ENCODE assay signal across 13 cellular contexts in genomic region chr6:21999012-21999528, GRCh38.
A peak's percentile ranks its signal among the peaks of the same experiment; 100 is the strongest.
DNase-seq lines count a peak whose midpoint lies in the region; ATAC-seq and TF ChIP-seq lines count a peak whose summit lies in the region.
"Had no signal": no experiment of that assay in that cellular context is flagged by ENCODE, and none has a peak within 500 bp of the region (broad histone marks: within the 10 kb centered on the region; RNA-seq: fewer than 3 reads in every experiment).

No MANE protein-coding gene starts in this region.

- no peaks in the 10 kb centered on the region for H3K27me3 Mint-ChIP-seq in activated CD4-positive, alpha-beta T cell treated with anti-CD3 and anti-CD28 coated beads, Interleukin-2, amount 10 ng/mL, durations not matched to agents 7 days and 5 days
- H3K27me3 Mint-ChIP-seq: naive thymus-derived CD8-positive, alpha-beta T cell had no signal

- H3K9me3 Mint-ChIP-seq in activated CD4-positive, alpha-beta T cell treated with anti-CD3 and anti-CD28 coated beads, Interleukin-2, amount 10 ng/mL, durations not matched to agents 7 days and 5 days = no peaks in the 10 kb centered on the region
- H3K9me3 Mint-ChIP-seq: activated B cell treated with CpG ODN at 0.5 μM for 24 hours; activated naive CD8-positive, alpha-beta T cell treated with anti-CD3 and anti-CD28 coated beads for 36 hours; naive thymus-derived CD8-positive, alpha-beta T cell had no signal

- POLR2A ChIA-PET in activated CD4-positive, alpha-beta T cell treated with anti-CD3 and anti-CD28 coated beads, Interleukin-2, amount 10 ng/mL, durations not matched to agents 7 days and 5 days (lab: Charles Lee) = no interaction called here

- no peak overlapping the region for H3K27ac Mint-ChIP-seq in activated CD4-positive, alpha-beta T cell treated with anti-CD3 and anti-CD28 coated beads, Interleukin-2, amount 10 ng/mL, durations not matched to agents 7 days and 5 days
- H3K27ac Mint-ChIP-seq: activated B cell treated with CpG ODN at 0.5 μM for 24 hours; activated naive CD8-positive, alpha-beta T cell treated with anti-CD3 and anti-CD28 coated beads for 36 hours; naive thymus-derived CD8-positive, alpha-beta T cell had no signal

- TF ChIP-seq CTCF in fibroblast of pulmonary artery (IDR thresholded peaks at IDR 0.05; ENCODE audit: low read length, missing control alignments) = no peak

- H3K36me3 Mint-ChIP-seq in activated CD4-positive, alpha-beta T cell treated with anti-CD3 and anti-CD28 coated beads, Interleukin-2, amount 10 ng/mL, durations not matched to agents 7 days and 5 days (ENCODE audit: low read depth) = no peaks in the 10 kb centered on the region
- H3K36me3 Mint-ChIP-seq: activated naive CD8-positive, alpha-beta T cell treated with anti-CD3 and anti-CD28 coated beads for 36 hours; naive thymus-derived CD8-positive, alpha-beta T cell had no signal

- DNase-seq in NCI-H1417 (lab: John Stamatoyannopoulos, UW) (peak in 2 of 3 experiments; percentile 3 to 18), NCI-H1417 treated with DMSO at 0.1 percent for 48 hours (lab: John Stamatoyannopoulos, UW) (no peak), NCI-H524 (lab: John Stamatoyannopoulos, UW) (peak; percentile 82 to 88), fibroblast of pulmonary artery (ENCODE audit: low read depth) (peak; percentile 60), sciatic nerve (ENCODE audit: low spot score) (no peak), CD1c-positive myeloid dendritic cell (ENCODE audit: extremely low spot score) (no peak), activated T-cell treated with anti-CD3 and anti-CD28 coated beads for 4 hours (no peak)
- DNase-seq in activated CD4-positive, alpha-beta T cell treated with anti-CD3 and anti-CD28 coated beads, Interleukin-2, amount 10 ng/mL, durations not matched to agents 7 days and 5 days = no peak
- DNase-seq: activated B cell treated with CpG ODN at 0.5 μM for 24 hours; activated naive CD8-positive, alpha-beta T cell treated with anti-CD3 and anti-CD28 coated beads for 36 hours; naive thymus-derived CD8-positive, alpha-beta T cell had no signal

- intact Hi-C loops in sciatic nerve (cut with DNase I) = no loop called here

- no peak overlapping the region for H3K4me3 ChIP-seq in fibroblast of pulmonary artery (replicated peaks; ENCODE audit: low read depth, low read length)
- H3K4me3 ChIP-seq: gastroesophageal sphincter had no signal

- no peaks in the 10 kb centered on the region for H3K4me1 Mint-ChIP-seq in activated CD4-positive, alpha-beta T cell treated with anti-CD3 and anti-CD28 coated beads, Interleukin-2, amount 10 ng/mL, durations not matched to agents 7 days and 5 days
- H3K4me1 Mint-ChIP-seq: activated B cell treated with CpG ODN at 0.5 μM for 24 hours; activated naive CD8-positive, alpha-beta T cell treated with anti-CD3 and anti-CD28 coated beads for 36 hours; naive thymus-derived CD8-positive, alpha-beta T cell had no signal

- ATAC-seq in sciatic nerve = peak; percentile 67
- ATAC-seq: gastroesophageal sphincter; HCT116; naive thymus-derived CD8-positive, alpha-beta T cell had no signal

- no peak overlapping the region for H3K4me3 Mint-ChIP-seq in activated CD4-positive, alpha-beta T cell treated with anti-CD3 and anti-CD28 coated beads, Interleukin-2, amount 10 ng/mL, durations not matched to agents 7 days and 5 days
- H3K4me3 Mint-ChIP-seq: activated B cell treated with CpG ODN at 0.5 μM for 24 hours; activated naive CD8-positive, alpha-beta T cell treated with anti-CD3 and anti-CD28 coated beads for 36 hours; naive thymus-derived CD8-positive, alpha-beta T cell had no signal

- CTCF ChIA-PET in activated CD4-positive, alpha-beta T cell treated with anti-CD3 and anti-CD28 coated beads, Interleukin-2, amount 10 ng/mL, durations not matched to agents 7 days and 5 days (lab: Charles Lee) = interaction anchor here (0.9 kb wide), 1 partner anchor 37 kb away, joined by 3 read pairs; no protein-coding TSS in a partner anchor

Comparison
In these comparisons a context has a peak if more than half of its experiments do, and no peak if none do; other contexts are left out.
1. DNase-seq: peak in NCI-H1417 (2 of 3), NCI-H524 (2 of 2) and fibroblast of pulmonary artery (single experiment); none in NCI-H1417 treated with DMSO at 0.1 percent for 48 hours (single experiment), sciatic nerve (single experiment), CD1c-positive myeloid dendritic cell (single experiment), activated T-cell treated with anti-CD3 and anti-CD28 coated beads for 4 hours (single experiment) and activated CD4-positive, alpha-beta T cell treated with anti-CD3 and anti-CD28 coated beads, Interleukin-2, amount 10 ng/mL, durations not matched to agents 7 days and 5 days (single experiment).